11 cellular contexts compared by ENCODE assay signal in genomic region chr22:33803883-33804282, GRCh38.
"Had no signal": no experiment of that assay in that cellular context is flagged by ENCODE, and none has a peak within 500 bp of the region (broad histone marks: within the 10 kb centered on the region; RNA-seq: fewer than 3 reads in every experiment).

No MANE protein-coding gene starts in this region.

- H3K4me3 ChIP-seq: lung had no signal

- ATAC-seq: stimulated activated naive B cell treated with anti-CD40 and anti-IgM and Interleukin-4, amounts not matched to agents 10 μg/mL and 1 μg/mL and 100 μg/mL, for 72 hours had no signal

- DNase-seq: activated CD4-positive, alpha-beta memory T cell treated with anti-CD3 and anti-CD28 coated beads for 36 hours; activated gamma-delta T cell treated with Interleukin-2 at 50 U/mL for 16 hours; activated T-cell treated with anti-CD3 and anti-CD28 coated beads, Interleukin-2, amount 50 U/mL, for 48 hours; cortex of kidney; effector memory CD4-positive, alpha-beta T cell; glutamatergic neuron; immature natural killer cell; left cardiac atrium; stimulated activated naive B cell treated with anti-CD40 and anti-IgM and Interleukin-4, amounts not matched to agents 10 μg/mL and 1 μg/mL and 100 μg/mL, for 72 hours; T-helper 9 cell had no signal
